13 cellular contexts compared by ENCODE assay signal in genomic region chr16:49638696-49639629, GRCh38.
A peak's percentile ranks its signal among the peaks of the same experiment; 100 is the strongest.
DNase-seq lines count a peak whose midpoint lies in the region; ATAC-seq and TF ChIP-seq lines count a peak whose summit lies in the region.
"Had no signal": no experiment of that assay in that cellular context is flagged by ENCODE, and none has a peak within 500 bp of the region (broad histone marks: within the 10 kb centered on the region; RNA-seq: fewer than 3 reads in every experiment).

No MANE protein-coding gene starts in this region.

- ATAC-seq in Right ventricle myocardium superior (ENCODE audit: poor library complexity), result peak; percentile 78
- ATAC-seq in heart left ventricle, result peak in 3 of 4 donors; percentile 57 to 70 (median 64)
- no peak for ATAC-seq in GM21723 (IDR thresholded peaks at IDR 0.05; ENCODE audit: unreplicated experiment)

- TF ChIP-seq POLR2A in heart left ventricle (IDR thresholded peaks at IDR 0.05) (no peak), uterus (IDR thresholded peaks at IDR 0.05) (no peak)

- no peaks in the 10 kb centered on the region for H3F3A ChIP-seq in PC-9 (ENCODE audit: insufficient read depth, low read depth)

- H3K79me2 ChIP-seq in osteoblast (ENCODE audit: insufficient read depth, low read length) (no peaks in the 10 kb centered on the region), PC-9 (ENCODE audit: low read depth) (no peaks in the 10 kb centered on the region)

- H3K4me2 ChIP-seq in osteoblast (ENCODE audit: insufficient read depth, low read length) (peak overlapping the region; percentile 37), PC-9 (no peak overlapping the region)

- no TSS peak for BruUV-seq in PC-9 (replicated peaks; lab: Mats Ljungman, UMichigan)

- POLR2A ChIA-PET in PC-9 (lab: Charles Lee; ENCODE audit: unreplicated experiment), result no interaction called here

- H3K27me3 ChIP-seq in right atrium auricular region (no peaks in the 10 kb centered on the region), heart left ventricle (no peaks in the 10 kb centered on the region), osteoblast (ENCODE audit: insufficient read depth, low read length) (no peaks in the 10 kb centered on the region), uterus (no peaks in the 10 kb centered on the region), PC-9 (ENCODE audit: insufficient read depth, low read depth) (peaks cover 79% of the 10 kb centered on the region)

- DNase-seq in Right ventricle myocardium superior, result peak; percentile 76
- no peak for DNase-seq in right atrium auricular region (ENCODE audit: low spot score)
- DNase-seq in heart left ventricle, result peak; percentile 39 to 82 (median 66)
- DNase-seq in osteoblast (ENCODE audit: insufficient read length, low spot score, missing footprints), result peak; percentile 91
- no peak for DNase-seq in uterus
- no peak for DNase-seq in NCI-H1417 (lab: John Stamatoyannopoulos, UW)
- no peak for DNase-seq in PC-9
- DNase-seq: activated naive CD4-positive, alpha-beta T cell treated with anti-CD3 and anti-CD28 coated beads, Interleukin-2, amount 10 ng/mL, durations not matched to agents 7 days and 5 days; esophagus squamous epithelium; NCI-H1105; NCI-H526 treated with DMSO at 0.1 percent for 48 hours had no signal

- no peak overlapping the region for H3K4me3 ChIP-seq in right atrium auricular region
- H3K4me3 ChIP-seq in heart left ventricle, result no peak overlapping the region
- H3K4me3 ChIP-seq in osteoblast (ENCODE audit: insufficient read depth, low read length), result no peak overlapping the region
- H3K4me3 ChIP-seq in uterus, result no peak overlapping the region
- no peak overlapping the region for H3K4me3 ChIP-seq in PC-9
- H3K4me3 ChIP-seq: esophagus squamous epithelium had no signal

- 45 to 55% (median 54%) methylated on average over 16 to 22 of the region's 22 CpGs for WGBS in heart left ventricle, 4 donors

- H4K20me1 ChIP-seq in osteoblast (ENCODE audit: insufficient read depth, low read length), result no peaks in the 10 kb centered on the region
- H4K20me1 ChIP-seq in PC-9 (ENCODE audit: insufficient read depth), result no peaks in the 10 kb centered on the region

- peaks cover 14% of the 10 kb centered on the region for H3K36me3 ChIP-seq in right atrium auricular region
- peaks cover 0 to 38% (median 26%) of the 10 kb centered on the region in 9 donors for H3K36me3 ChIP-seq in heart left ventricle
- H3K36me3 ChIP-seq in osteoblast (ENCODE audit: insufficient read depth, low read length), result peaks cover 3% of the 10 kb centered on the region
- H3K36me3 ChIP-seq in uterus, result no peaks in the 10 kb centered on the region
- H3K36me3 ChIP-seq in PC-9 (ENCODE audit: low read depth), result no peaks in the 10 kb centered on the region

- CTCF ChIA-PET in PC-9 (lab: Charles Lee), result no interaction called here

- H2AFZ ChIP-seq in osteoblast (ENCODE audit: low read length) (no peak overlapping the region), PC-9 (no peak overlapping the region)

- TF ChIP-seq CTCF in right atrium auricular region (IDR thresholded peaks at IDR 0.05), result no peak
- TF ChIP-seq CTCF in heart left ventricle (IDR thresholded peaks at IDR 0.05), result no peak
- no peak for TF ChIP-seq CTCF in osteoblast (IDR thresholded peaks at IDR 0.05; ENCODE audit: extremely low read depth, low read depth, low read length)
- TF ChIP-seq CTCF in uterus (IDR thresholded peaks at IDR 0.05), result no peak
- TF ChIP-seq CTCF in PC-9 (conservative IDR thresholded peaks at IDR 0.05), result no peak

- intact Hi-C loops in Right ventricle myocardium superior (cut with DNase I), result no loop called here
- intact Hi-C loops in heart left ventricle (cut with DNase I), result no loop called here
- intact Hi-C loops in uterus (cut with DNase I; ENCODE audit: low total_unique reads), result no loop called here
- intact Hi-C loops in PC-9 (cut with micrococcal nuclease; ENCODE audit: unreplicated experiment), result no loop called here

- H3K4me1 ChIP-seq in right atrium auricular region, result peaks cover 0 to 39% of the 10 kb centered on the region in 2 donors
- peaks cover 2 to 46% (median 31%) of the 10 kb centered on the region in 12 donors for H3K4me1 ChIP-seq in heart left ventricle
- peaks cover 45% of the 10 kb centered on the region for H3K4me1 ChIP-seq in osteoblast (ENCODE audit: insufficient read depth, low read length)
- H3K4me1 ChIP-seq in uterus, result peaks cover 0 to 18% of the 10 kb centered on the region in 2 donors
- H3K4me1 ChIP-seq in PC-9 (replicated peaks; ENCODE audit: insufficient read depth), result no peaks in the 10 kb centered on the region

- H3K9me3 ChIP-seq in right atrium auricular region (no peaks in the 10 kb centered on the region), heart left ventricle (no peaks in the 10 kb centered on the region), osteoblast (ENCODE audit: low read depth, low read length) (no peaks in the 10 kb centered on the region), uterus (no peaks in the 10 kb centered on the region), PC-9 (ENCODE audit: insufficient read depth, low read depth) (no peaks in the 10 kb centered on the region)
- H3K9me3 ChIP-seq: esophagus squamous epithelium had no signal

- no peaks in the 10 kb centered on the region for H3K9me2 ChIP-seq in PC-9 (ENCODE audit: insufficient read depth)

- peak overlapping the region in 1 of 2 donors; percentile 61 for H3K27ac ChIP-seq in right atrium auricular region
- peak overlapping the region in 11 of 12 donors; percentile 10 to 69 (median 63) for H3K27ac ChIP-seq in heart left ventricle
- peak overlapping the region; percentile 75 for H3K27ac ChIP-seq in osteoblast (ENCODE audit: low read depth, low read length)
- peak overlapping the region; percentile 5 to 63 for H3K27ac ChIP-seq in uterus
- H3K27ac ChIP-seq in PC-9, result no peak overlapping the region
- H3K27ac ChIP-seq: RWPE1 had no signal

Comparison
In these comparisons a context has a peak if more than half of its experiments do, and no peak if none do; other contexts are left out.
1. DNase-seq: peak in Right ventricle myocardium superior (single experiment), heart left ventricle (5 of 5) and osteoblast (single experiment); none in right atrium auricular region (single experiment), uterus (0 of 2), NCI-H1417 (0 of 3) and PC-9 (0 of 2).